In the genomic region with DNA sequence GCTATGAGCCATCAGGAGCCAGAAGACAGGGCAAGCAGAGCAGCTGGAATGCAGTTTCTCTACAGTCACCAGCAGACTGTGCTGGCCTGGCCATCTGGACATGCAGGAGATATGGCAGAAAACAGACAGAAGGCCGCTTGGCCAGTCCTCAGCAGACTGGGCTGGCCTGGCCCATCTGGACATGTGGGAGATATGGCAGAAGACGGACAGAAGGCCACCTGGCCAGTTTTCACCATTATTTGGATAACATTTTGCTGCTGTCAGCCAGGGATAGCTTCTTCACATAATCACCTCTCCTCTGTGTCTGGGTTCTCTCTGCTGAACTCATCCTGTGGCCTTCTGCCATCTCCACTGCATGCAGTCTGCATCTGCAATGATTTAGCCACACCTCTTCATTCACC, we compare ENCODE assay signal across 26 cellular contexts. TPM values are rescaled to one million over a fixed set of nuclear protein-coding genes. Genes with fewer than 3 reads are reported as not detected.
A peak's percentile ranks its signal among the peaks of the same experiment; 100 is the strongest.
DNase-seq lines count a peak whose midpoint lies in the region; ATAC-seq and TF ChIP-seq lines count a peak whose summit lies in the region.
"Had no signal": no experiment of that assay in that cellular context is flagged by ENCODE, and none has a peak within 500 bp of the region (broad histone marks: within the 10 kb centered on the region; RNA-seq: fewer than 3 reads in every experiment).

No MANE protein-coding gene starts in this region.

- peaks cover 42% of the 10 kb centered on the region for H3K4me1 Mint-ChIP-seq in activated T-helper 17 cell treated with anti-CD3 and anti-CD28 coated beads, Interleukin-2, amount 50 U/mL, for 72 hours
- H3K4me1 Mint-ChIP-seq in type B pancreatic cell (ENCODE audit: unreplicated experiment) = peaks cover 4% of the 10 kb centered on the region

- ATAC-seq in activated T-helper 17 cell treated with anti-CD3 and anti-CD28 coated beads, Interleukin-2, amount 50 U/mL, for 72 hours (replicated peaks) = no peak
- ATAC-seq in right cardiac atrium (peak; percentile 61 to 68), GM21786 (IDR thresholded peaks at IDR 0.05; ENCODE audit: unreplicated experiment) (no peak), GM21529 (IDR thresholded peaks at IDR 0.05; ENCODE audit: unreplicated experiment) (no peak)
- ATAC-seq: activated CD8-positive, alpha-beta T cell treated with anti-CD3 and anti-CD28 coated beads, Interleukin-2, amount 10 ng/mL, durations not matched to agents 7 days and 5 days; activated T-cell treated with anti-CD3 and anti-CD28 coated beads, Interleukin-2, amount 50 U/mL, for 4 hours; naive thymus-derived CD4-positive, alpha-beta T cell; stimulated activated naive CD8-positive, alpha-beta T cell treated with anti-CD3 and anti-CD28 coated beads, Interleukin-15, Interleukin-2, amounts not matched to agents 100 U/mL and 50 U/mL, for 24 hours had no signal

- no peaks in the 10 kb centered on the region for H3K27me3 ChIP-seq in right cardiac atrium (ENCODE audit: control insufficient read depth, insufficient read depth)
- H3K27me3 ChIP-seq: upper lobe of left lung had no signal

- peak overlapping the region; percentile 13 for H3K27ac Mint-ChIP-seq in activated T-helper 17 cell treated with anti-CD3 and anti-CD28 coated beads, Interleukin-2, amount 50 U/mL, for 72 hours
- H3K27ac Mint-ChIP-seq in type B pancreatic cell = peak overlapping the region; percentile 6
- H3K27ac Mint-ChIP-seq: activated B cell treated with CpG ODN at 0.5 μM for 24 hours; activated CD8-positive, alpha-beta T cell treated with anti-CD3 and anti-CD28 coated beads, Interleukin-2, amount 10 ng/mL, durations not matched to agents 7 days and 5 days; B cell; T-helper 2 cell treated with Interferon-gamma antibody and Interleukin-4, amounts not matched to agents 5 μg/mL and 100 μg/mL, for 36 hours had no signal

- no peaks in the 10 kb centered on the region for H3K27me3 Mint-ChIP-seq in activated T-helper 17 cell treated with anti-CD3 and anti-CD28 coated beads, Interleukin-2, amount 50 U/mL, for 72 hours
- H3K27me3 Mint-ChIP-seq in type B pancreatic cell = no peaks in the 10 kb centered on the region
- H3K27me3 Mint-ChIP-seq: activated B cell treated with CpG ODN at 0.5 μM for 24 hours; activated naive CD4-positive, alpha-beta T cell treated with anti-CD3 and anti-CD28 coated beads, Interleukin-2, amount 50 U/mL, for 24 hours; B cell; naive thymus-derived CD4-positive, alpha-beta T cell had no signal

- DNase-seq in NCI-H82 (lab: John Stamatoyannopoulos, UW) = peak; percentile 60
- no peak for DNase-seq in NCI-H82 treated with DMSO at 0.1 percent for 48 hours (lab: John Stamatoyannopoulos, UW; ENCODE audit: unreplicated experiment)
- peak in 2 of 3 donors; percentile 63 to 75 for DNase-seq in right cardiac atrium
- DNase-seq in type B pancreatic cell (ENCODE audit: extremely low spot score, unreplicated experiment) = no peak
- DNase-seq in NK-92 treated with Interleukin-12 subunit alpha and Interleukin-12 subunit beta, amount 100 ng/mL, for 24 hours (lab: John Stamatoyannopoulos, UW) = no peak
- DNase-seq: activated B cell treated with CpG ODN at 0.5 μM for 24 hours; activated CD8-positive, alpha-beta T cell treated with anti-CD3 and anti-CD28 coated beads, Interleukin-2, amount 10 ng/mL, durations not matched to agents 7 days and 5 days; activated T-cell treated with anti-CD3 and anti-CD28 coated beads, Interleukin-2, amount 50 U/mL, for 4 hours; DMS153; GF-D8; mammary epithelial cell; MV-4-11; naive thymus-derived CD4-positive, alpha-beta T cell; NCI-H2029; NCI-H510A treated with DMSO at 0.1 percent for 48 hours; stimulated activated CD4-positive, alpha-beta T cell treated with anti-CD3 and anti-CD28 coated beads, Interleukin-2, amount 100 ng/mL, for 24 hours; stimulated activated naive CD8-positive, alpha-beta T cell treated with anti-CD3 and anti-CD28 coated beads, Interleukin-15, Interleukin-2, amounts not matched to agents 100 U/mL and 50 U/mL, for 24 hours; upper lobe of left lung had no signal

- 46% methylated on average over 2 of the region's 2 CpGs for WGBS in right cardiac atrium

- no peak overlapping the region for H3K4me3 Mint-ChIP-seq in activated T-helper 17 cell treated with anti-CD3 and anti-CD28 coated beads, Interleukin-2, amount 50 U/mL, for 72 hours
- H3K4me3 Mint-ChIP-seq in type B pancreatic cell = no peak overlapping the region
- H3K4me3 Mint-ChIP-seq: activated B cell treated with CpG ODN at 0.5 μM for 24 hours; activated CD8-positive, alpha-beta T cell treated with anti-CD3 and anti-CD28 coated beads, Interleukin-2, amount 10 ng/mL, durations not matched to agents 7 days and 5 days; activated naive CD4-positive, alpha-beta T cell treated with anti-CD3 and anti-CD28 coated beads, Interleukin-2, amount 50 U/mL, for 24 hours; activated T-cell treated with anti-CD3 and anti-CD28 coated beads, Interleukin-2, amount 50 U/mL, for 4 hours; B cell; naive thymus-derived CD4-positive, alpha-beta T cell; T-helper 2 cell treated with Interferon-gamma antibody and Interleukin-4, amounts not matched to agents 5 μg/mL and 100 μg/mL, for 36 hours had no signal

- H3K4me3 ChIP-seq in right cardiac atrium (ENCODE audit: low read length) = no peak overlapping the region
- H3K4me3 ChIP-seq: upper lobe of left lung had no signal

- no peaks in the 10 kb centered on the region for H3K9me3 ChIP-seq in right cardiac atrium (ENCODE audit: control insufficient read depth, low read length)
- H3K9me3 ChIP-seq: upper lobe of left lung had no signal

- H3K27ac ChIP-seq in right cardiac atrium (ENCODE audit: low read length) = no peak overlapping the region
- H3K27ac ChIP-seq: 22Rv1, parathyroid adenoma, upper lobe of left lung had no signal

- TF ChIP-seq CTCF in type B pancreatic cell (conservative IDR thresholded peaks at IDR 0.05) = no peak

- no peaks in the 10 kb centered on the region for H3K4me1 ChIP-seq in right cardiac atrium (ENCODE audit: control insufficient read depth, insufficient read depth, low read length)

- H3K36me3 Mint-ChIP-seq in activated T-helper 17 cell treated with anti-CD3 and anti-CD28 coated beads, Interleukin-2, amount 50 U/mL, for 72 hours (ENCODE audit: low read depth) = peaks cover 71% of the 10 kb centered on the region
- H3K36me3 Mint-ChIP-seq in type B pancreatic cell = peaks cover 14% of the 10 kb centered on the region

- intact Hi-C loops in right cardiac atrium (cut with DNase I) = no loop called here

- no peaks in the 10 kb centered on the region for H3K9me3 Mint-ChIP-seq in activated T-helper 17 cell treated with anti-CD3 and anti-CD28 coated beads, Interleukin-2, amount 50 U/mL, for 72 hours
- no peaks in the 10 kb centered on the region for H3K9me3 Mint-ChIP-seq in type B pancreatic cell
- H3K9me3 Mint-ChIP-seq: activated B cell treated with CpG ODN at 0.5 μM for 24 hours; activated naive CD4-positive, alpha-beta T cell treated with anti-CD3 and anti-CD28 coated beads, Interleukin-2, amount 50 U/mL, for 24 hours; activated T-cell treated with anti-CD3 and anti-CD28 coated beads, Interleukin-2, amount 50 U/mL, for 4 hours; naive thymus-derived CD4-positive, alpha-beta T cell; T-helper 2 cell treated with Interferon-gamma antibody and Interleukin-4, amounts not matched to agents 5 μg/mL and 100 μg/mL, for 36 hours had no signal

RNA-seq across cellular contexts. Expression of gene CACYBP, which starts 25.0 kb away (rescaled TPM):
- total RNA-seq in activated T-helper 17 cell treated with anti-CD3 and anti-CD28 coated beads, Interleukin-2, amount 50 U/mL, for 72 hours = 100 to 1,000 TPM; 289 to 427 TPM
- total RNA-seq in right cardiac atrium (10 to 100 TPM; 52.9 to 81.1 (median 73.4) TPM), type B pancreatic cell (ENCODE audit: low replicate concordance) (117 and 124 TPM in 2 replicates)
- 72.9 TPM for polyA plus RNA-seq in right cardiac atrium

RNA-seq across cellular contexts. Expression of gene MRPS14, which starts 48.5 kb away (rescaled TPM):
- total RNA-seq in activated T-helper 17 cell treated with anti-CD3 and anti-CD28 coated beads, Interleukin-2, amount 50 U/mL, for 72 hours = 10 to 100 TPM; 25.0 to 31.5 TPM
- total RNA-seq in right cardiac atrium (10 to 100 TPM; 23.8 to 30.0 (median 26.7) TPM), type B pancreatic cell (ENCODE audit: low replicate concordance) (32.0 and 35.7 TPM in 2 replicates)
- polyA plus RNA-seq in right cardiac atrium = 23.7 TPM

Comparison
In these comparisons a context has a peak if more than half of its experiments do, and no peak if none do; other contexts are left out.
1. DNase-seq: peak in NCI-H82 (single experiment) and right cardiac atrium (2 of 3); none in NCI-H82 treated with DMSO at 0.1 percent for 48 hours (single experiment), type B pancreatic cell (single experiment) and NK-92 treated with Interleukin-12 subunit alpha and Interleukin-12 subunit beta, amount 100 ng/mL, for 24 hours (single experiment).
2. ATAC-seq: peak in right cardiac atrium (2 of 2); none in activated T-helper 17 cell treated with anti-CD3 and anti-CD28 coated beads, Interleukin-2, amount 50 U/mL, for 72 hours (single experiment), GM21786 (single experiment) and GM21529 (single experiment).